In genomic region chr22:36197601-36198146, GRCh38 we compare ENCODE assay signal across 9 cellular contexts. TPM values are rescaled to one million over a fixed set of nuclear protein-coding genes. Genes with fewer than 3 reads are reported as not detected.
DNase-seq lines count a peak whose midpoint lies in the region; ATAC-seq and TF ChIP-seq lines count a peak whose summit lies in the region.
"Had no signal": no experiment of that assay in that cellular context is flagged by ENCODE, and none has a peak within 500 bp of the region (broad histone marks: within the 10 kb centered on the region; RNA-seq: fewer than 3 reads in every experiment).

No MANE protein-coding gene starts in this region.

- no peaks in the 10 kb centered on the region for H3K36me3 Mint-ChIP-seq in T-helper 17 cell (ENCODE audit: low read depth)

- H3K36me3 ChIP-seq in right atrium auricular region (no peaks in the 10 kb centered on the region), GM23248 (ENCODE audit: low read depth) (no peaks in the 10 kb centered on the region)

- peaks cover 18% of the 10 kb centered on the region for H3K4me1 Mint-ChIP-seq in T-helper 17 cell

- H3K4me3 Mint-ChIP-seq in T-helper 17 cell: no peak overlapping the region

- no peak overlapping the region for H3K4me2 ChIP-seq in GM23248 (ENCODE audit: unreplicated experiment)

- H3K9ac ChIP-seq in GM23248: no peak overlapping the region

- peak; percentile 34 for DNase-seq in DMS 273 (lab: John Stamatoyannopoulos, UW; ENCODE audit: unreplicated experiment)
- no peak for DNase-seq in DMS 273 treated with DMSO at 0.1 percent for 48 hours (lab: John Stamatoyannopoulos, UW)
- DNase-seq in T-helper 17 cell: no peak
- DNase-seq in right atrium auricular region (ENCODE audit: low spot score): no peak
- DNase-seq in stimulated activated CD8-positive, alpha-beta memory T cell treated with anti-CD3 and anti-CD28 coated beads, Interleukin-2, amount 100 ng/mL, for 48 hours (ENCODE audit: low read depth in 2 of 2): peak; percentile 18 to 24
- DNase-seq in hippocampal formation (lab: John Stamatoyannopoulos, UW): no peak
- no peak for DNase-seq in COLO668 (lab: John Stamatoyannopoulos, UW; ENCODE audit: unreplicated experiment)
- no peak for DNase-seq in GM23248

- in situ Hi-C loops in GM23248 (cut with MboI): loop anchor here (25.0 kb wide), 1 partner anchor 290 kb away; the partner anchor contains the start of gene TXN2

- H2AFZ ChIP-seq in GM23248: no peak overlapping the region

- WGBS in GM23248 (ENCODE audit: low coverage in 1 of 2, low lambda C conversion rate in 2 of 2, missing lambda C conversion rate in 2 of 2), 2 experiments: 73 to 74% methylated on average over 7 of the region's 7 CpGs

- H3K9me2 ChIP-seq in GM23248 (ENCODE audit: insufficient read depth): no peaks in the 10 kb centered on the region

- no peak for ATAC-seq in T-helper 17 cell

- H3F3A ChIP-seq in GM23248 (ENCODE audit: insufficient read depth): no peaks in the 10 kb centered on the region

- H3K27me3 ChIP-seq in right atrium auricular region (no peaks in the 10 kb centered on the region), GM23248 (replicated peaks; ENCODE audit: insufficient read depth) (no peaks in the 10 kb centered on the region)

- H3K79me2 ChIP-seq in GM23248 (ENCODE audit: insufficient read depth): no peaks in the 10 kb centered on the region

- H3K4me3 ChIP-seq in right atrium auricular region (no peak overlapping the region), GM23248 (no peak overlapping the region)

- no peak for TF ChIP-seq CTCF in right atrium auricular region (IDR thresholded peaks at IDR 0.05)

- H3K9me3 ChIP-seq in T-helper 17 cell (ENCODE audit: control insufficient read depth, low read length, poor library complexity, severe bottlenecking) (no peaks in the 10 kb centered on the region), right atrium auricular region (no peaks in the 10 kb centered on the region), GM23248 (ENCODE audit: low read depth) (no peaks in the 10 kb centered on the region)

- peak overlapping the region; percentile 21 to 39 for H3K27ac ChIP-seq in right atrium auricular region
- H3K27ac ChIP-seq in GM23248: no peak overlapping the region
- H3K27ac ChIP-seq: 22Rv1 had no signal

- peaks cover 35% of the 10 kb centered on the region for H3K27me3 Mint-ChIP-seq in T-helper 17 cell

- H3K27ac Mint-ChIP-seq in T-helper 17 cell: peak overlapping the region; percentile 39

- H4K20me1 ChIP-seq in GM23248 (ENCODE audit: insufficient read depth): no peaks in the 10 kb centered on the region

- H3K4me1 ChIP-seq in right atrium auricular region (peaks cover 0 to 42% of the 10 kb centered on the region in 2 donors), GM23248 (ENCODE audit: insufficient read depth) (peaks cover 7% of the 10 kb centered on the region; the same call in 1 of the 2 replicates)

RNA-seq across cellular contexts. Expression of gene APOL4, which starts 3.9 kb away (rescaled TPM):
- under 1 TPM in 1 of 2 donors, not detected in 1; 0.22 TPM for total RNA-seq in T-helper 17 cell
- 1 to 10 TPM in 1 of 2 donors, under 1 TPM in 1; 0.24 to 2.1 TPM for total RNA-seq in right atrium auricular region
- not detected in 2 replicates for total RNA-seq in GM23248 (2014; rRNA removed; shearing (Covaris generic))
- polyA plus RNA-seq in GM23248 (2016; fragmentation: Nextera tagmentation; extraction: Ambion mirVana): 0.06 TPM in 1 of 2 replicates, not detected in the other

RNA-seq across cellular contexts. Expression of gene APOL3, which starts 37.1 kb away (rescaled TPM):
- 100 to 1,000 TPM; 229 to 265 TPM for total RNA-seq in T-helper 17 cell
- total RNA-seq in right atrium auricular region: 10 to 100 TPM; 13.8 to 29.5 TPM
- 5.5 and 6.2 TPM in 2 replicates for total RNA-seq in GM23248 (2014; rRNA removed; shearing (Covaris generic))
- 3.4 and 4.0 TPM in 2 replicates for polyA plus RNA-seq in GM23248 (2016; fragmentation: Nextera tagmentation; extraction: Ambion mirVana)

RNA-seq across cellular contexts. Expression of gene APOL2, which starts 41.7 kb away (rescaled TPM):
- total RNA-seq in T-helper 17 cell (10 to 100 TPM; 36.9 to 42.9 TPM), right atrium auricular region (10 to 100 TPM; 25.4 to 25.7 TPM)
- total RNA-seq in GM23248 (2014; rRNA removed; shearing (Covaris generic)): 37.7 and 43.8 TPM in 2 replicates
- 28.4 and 31.6 TPM in 2 replicates for polyA plus RNA-seq in GM23248 (2016; fragmentation: Nextera tagmentation; extraction: Ambion mirVana)

RNA-seq across cellular contexts. Expression of gene APOL1, which starts 55.3 kb away (rescaled TPM):
- total RNA-seq in T-helper 17 cell (10 to 100 TPM; 12.5 to 15.0 TPM), right atrium auricular region (10 to 100 TPM; 10.7 to 18.1 TPM)
- 8.3 and 8.6 TPM in 2 replicates for total RNA-seq in GM23248 (2014; rRNA removed; shearing (Covaris generic))
- polyA plus RNA-seq in GM23248 (2016; fragmentation: Nextera tagmentation; extraction: Ambion mirVana): 12.8 and 14.2 TPM in 2 replicates

Comparison
In these comparisons a context has a peak if more than half of its experiments do, and no peak if none do; other contexts are left out.
1. DNase-seq: peak in DMS 273 (single experiment) and stimulated activated CD8-positive, alpha-beta memory T cell treated with anti-CD3 and anti-CD28 coated beads, Interleukin-2, amount 100 ng/mL, for 48 hours (2 of 2); none in DMS 273 treated with DMSO at 0.1 percent for 48 hours (single experiment), T-helper 17 cell (0 of 3), right atrium auricular region (single experiment), hippocampal formation (0 of 2), COLO668 (single experiment) and GM23248 (single experiment).
2. RNA of gene APOL3, which starts 37.1 kb away (total RNA-seq): 229 to 265 TPM in T-helper 17 cell; 13.8 to 29.5 TPM in right atrium auricular region and 5.5 to 6.2 TPM in GM23248; every median in the first group is over 4 times any median in the second.